Comparison of ENCODE assay signal across 11 cellular contexts in the genomic region with DNA sequence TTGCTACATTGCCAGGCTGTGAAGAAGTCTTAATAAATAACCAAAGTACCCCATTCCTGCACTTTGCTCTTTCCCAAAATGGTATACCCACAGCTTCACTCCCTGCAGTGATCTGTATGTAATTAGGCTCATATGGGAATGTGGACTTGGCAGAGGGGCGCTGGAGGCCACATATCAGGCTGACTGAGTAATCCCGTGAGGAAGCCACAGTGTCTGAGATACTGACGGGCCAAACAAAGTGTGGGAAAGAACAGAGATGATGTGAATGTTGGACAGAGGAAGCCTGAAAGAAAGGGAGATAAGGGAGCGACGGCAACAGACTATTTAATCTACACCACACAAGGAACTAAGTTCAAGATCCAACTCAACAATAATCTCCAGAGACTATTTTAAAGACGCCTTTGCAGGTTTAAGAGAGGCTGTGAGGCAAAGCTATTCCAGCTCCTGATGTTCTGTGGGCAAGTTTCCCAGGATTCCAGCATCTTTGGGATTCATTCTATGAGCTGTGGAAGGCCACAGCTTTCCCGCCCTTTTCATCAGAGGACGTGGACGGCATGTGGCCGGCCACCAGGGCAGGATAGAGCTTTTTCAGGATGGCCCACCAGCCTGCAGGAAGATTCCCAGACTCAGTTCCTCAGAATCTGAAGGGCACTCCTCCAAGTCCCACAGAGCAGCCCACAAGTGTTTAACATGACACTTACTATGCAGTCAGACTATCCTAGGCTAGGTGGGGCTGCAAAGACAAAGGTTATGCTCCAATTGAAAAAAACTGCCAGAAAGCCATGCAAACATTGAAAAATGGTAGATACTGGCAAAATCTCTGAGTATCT.
DNase-seq lines count a peak whose midpoint lies in the region; ATAC-seq lines count a peak whose summit lies in the region.
"Had no signal": no experiment of that assay in that cellular context is flagged by ENCODE, and none has a peak within 500 bp of the region (broad histone marks: within the 10 kb centered on the region; RNA-seq: fewer than 3 reads in every experiment).

No MANE protein-coding gene starts in this region.

- no peak for ATAC-seq in HG03469 (IDR thresholded peaks at IDR 0.05; ENCODE audit: unreplicated experiment)
- no peak for ATAC-seq in GM21717 (IDR thresholded peaks at IDR 0.05; ENCODE audit: unreplicated experiment)

- H2BK15ac ChIP-seq in neuronal stem cell (ENCODE audit: low read length): no peak overlapping the region

- H3K23ac ChIP-seq in neuronal stem cell (ENCODE audit: low read depth, low read length, poor library complexity): peak overlapping the region; percentile 26

- no CpG with 5 or more reads among the region's 10 CpGs for WGBS in neuronal stem cell (ENCODE audit: extremely low coverage in 2 of 2, insufficient read length in 2 of 2, insufficient replicate concordance in 1 of 2), 2 donors

- no peak overlapping the region for H2AFZ ChIP-seq in neuronal stem cell (ENCODE audit: low read length)

- no peak overlapping the region for H2AK5ac ChIP-seq in neuronal stem cell (ENCODE audit: low read depth, low read length)

- H3K4me3 ChIP-seq in CD4-positive, alpha-beta memory T cell (ENCODE audit: low read length in 2 of 2): no peak overlapping the region
- H3K4me3 ChIP-seq in MG63: no peak overlapping the region
- no peak overlapping the region for H3K4me3 ChIP-seq in neuronal stem cell (ENCODE audit: low read length in 2 of 2)
- H3K4me3 ChIP-seq: psoas muscle had no signal

- H3K27me3 ChIP-seq in CD4-positive, alpha-beta memory T cell (ENCODE audit: insufficient read depth, low read length): no peaks in the 10 kb centered on the region
- H3K27me3 ChIP-seq in MG63 (no peaks in the 10 kb centered on the region), neuronal stem cell (ENCODE audit: control insufficient read depth in 3 of 3, insufficient read depth in 3 of 3, low read depth in 1 of 3, low read length in 3 of 3) (no peaks in the 10 kb centered on the region)

- no peak overlapping the region for H4K91ac ChIP-seq in neuronal stem cell (ENCODE audit: low read depth, low read length, poor library complexity)

- H3K27me3 Mint-ChIP-seq in CD4-positive, alpha-beta memory T cell: no peaks in the 10 kb centered on the region

- peaks cover 0 to 4% (median 0%) of the 10 kb centered on the region in 8 donors for H3K9me3 Mint-ChIP-seq in CD4-positive, alpha-beta memory T cell

- H3K27ac Mint-ChIP-seq in CD4-positive, alpha-beta memory T cell: peak overlapping the region in 4 of 7 donors; percentile 15 to 70 (median 57)

- no peaks in the 10 kb centered on the region for H3K4me1 ChIP-seq in CD4-positive, alpha-beta memory T cell (ENCODE audit: insufficient read depth, low read length)
- peaks cover 3 to 6% of the 10 kb centered on the region in 2 donors for H3K4me1 ChIP-seq in neuronal stem cell (ENCODE audit: control insufficient read depth in 2 of 2, insufficient read depth in 1 of 2, low read depth in 1 of 2, low read length in 2 of 2)
- H3K4me1 ChIP-seq: psoas muscle had no signal

- H3K18ac ChIP-seq in neuronal stem cell (ENCODE audit: low read length): no peak overlapping the region

- intact Hi-C loops in CD4-positive, alpha-beta memory T cell (cut with micrococcal nuclease): no loop called here

- H3K9me3 ChIP-seq in CD4-positive, alpha-beta memory T cell (ENCODE audit: control insufficient read depth in 1 of 2, low read length in 2 of 2): no peaks in the 10 kb centered on the region
- H3K9me3 ChIP-seq in MG63 (no peaks in the 10 kb centered on the region), neuronal stem cell (replicated peaks in 1 of 2; ENCODE audit: control insufficient read depth in 2 of 2, insufficient read depth in 1 of 2, low read depth in 1 of 2, low read length in 2 of 2) (no peaks in the 10 kb centered on the region)
- H3K9me3 ChIP-seq: psoas muscle had no signal

- no peaks in the 10 kb centered on the region for H3K79me1 ChIP-seq in neuronal stem cell (ENCODE audit: low read depth, low read length)

- H3K4me1 Mint-ChIP-seq in CD4-positive, alpha-beta memory T cell: peaks cover 10 to 23% (median 21%) of the 10 kb centered on the region in 4 donors

- no peak overlapping the region for H2BK5ac ChIP-seq in neuronal stem cell (ENCODE audit: low read length)

- peaks cover 13% of the 10 kb centered on the region for H3K36me3 ChIP-seq in CD4-positive, alpha-beta memory T cell (ENCODE audit: insufficient read depth, low read length)
- H3K36me3 ChIP-seq in MG63 (no peaks in the 10 kb centered on the region), neuronal stem cell (replicated peaks in 1 of 2; ENCODE audit: control insufficient read depth in 2 of 2, insufficient read depth in 2 of 2, low read length in 2 of 2) (no peaks in the 10 kb centered on the region)

- no peak overlapping the region for H2BK12ac ChIP-seq in neuronal stem cell (ENCODE audit: low read length)

- H2BK120ac ChIP-seq in neuronal stem cell (ENCODE audit: low read depth, low read length): no peak overlapping the region

- H3K4ac ChIP-seq in neuronal stem cell (ENCODE audit: low read length): no peak overlapping the region

- H3K36me3 Mint-ChIP-seq in CD4-positive, alpha-beta memory T cell: peaks cover 37 to 54% of the 10 kb centered on the region in 2 donors

- POLR2A ChIA-PET in CD4-positive, alpha-beta memory T cell (lab: Charles Lee; ENCODE audit: partially characterized antibody): interaction anchor here (0.7 kb wide), 1 partner anchor 234 kb away, joined by 3 read pairs; no protein-coding TSS in a partner anchor

- no peak overlapping the region for H4K8ac ChIP-seq in neuronal stem cell (ENCODE audit: low read depth, low read length)

- H3K9ac ChIP-seq in neuronal stem cell (ENCODE audit: low read depth, low read length, poor library complexity): no peak overlapping the region
- H3K9ac ChIP-seq: KMS-11 had no signal

- CTCF ChIA-PET in CD4-positive, alpha-beta memory T cell (lab: Charles Lee; ENCODE audit: partially characterized antibody): interaction anchor here (0.9 to 2.2 kb wide), 2 partner anchors 13 to 247 kb away, joined by 3 to 5 read pairs; no protein-coding TSS in a partner anchor

- H3K27ac ChIP-seq in CD4-positive, alpha-beta memory T cell (ENCODE audit: low read depth, low read length): no peak overlapping the region
- H3K27ac ChIP-seq in neuronal stem cell (replicated peaks; ENCODE audit: low read length): no peak overlapping the region
- H3K27ac ChIP-seq: KMS-11, psoas muscle had no signal

- no peak overlapping the region for H3K14ac ChIP-seq in neuronal stem cell (ENCODE audit: low read length)

- H3K4me2 ChIP-seq in neuronal stem cell (ENCODE audit: insufficient read depth, low read length, poor library complexity, severe bottlenecking): no peak overlapping the region
- H3K4me2 ChIP-seq: KMS-11 had no signal

- no peak for DNase-seq in CD4-positive, alpha-beta memory T cell
- peak; percentile 75 for DNase-seq in MG63
- DNase-seq in epidermal melanocyte (ENCODE audit: insufficient read length, low spot score): peak; percentile 49
- DNase-seq in neuronal stem cell (ENCODE audit: low spot score): no peak
- DNase-seq in pons (ENCODE audit: low spot score): no peak
- no peak for DNase-seq in activated CD4-positive, CD25-positive, alpha-beta regulatory T cell (lab: John Stamatoyannopoulos, UW)
- DNase-seq: activated naive CD4-positive, alpha-beta T cell; psoas muscle had no signal

- no peak overlapping the region for H3K4me3 Mint-ChIP-seq in CD4-positive, alpha-beta memory T cell

Comparison
In these comparisons a context has a peak if more than half of its experiments do, and no peak if none do; other contexts are left out.
1. DNase-seq: peak in MG63 (single experiment) and epidermal melanocyte (single experiment); none in CD4-positive, alpha-beta memory T cell (0 of 5), neuronal stem cell (single experiment), pons (single experiment) and activated CD4-positive, CD25-positive, alpha-beta regulatory T cell (0 of 4).